8 cellular contexts compared by ENCODE assay signal in genomic region chr17:42112552-42113176, GRCh38. TPM values are rescaled to one million over a fixed set of nuclear protein-coding genes. Genes with fewer than 3 reads are reported as not detected.
DNase-seq lines count a peak whose midpoint lies in the region; ATAC-seq and TF ChIP-seq lines count a peak whose summit lies in the region.

TSS of gene DHX58 (minus strand) at chr17:42112714. CDS start at chr17:42111892, 822 bp downstream.

- H3K27ac ChIP-seq in CD4-positive, alpha-beta memory T cell (ENCODE audit: low read depth, low read length), result peak within 1 kb of the TSS; percentile 88
- H3K27ac ChIP-seq in endodermal cell (ENCODE audit: low read depth, low read length), result no peak within 1 kb of the TSS

- intact Hi-C loops in CD4-positive, alpha-beta memory T cell (cut with micrococcal nuclease), result loop anchor here (2.0 kb wide), 1 partner anchor 42 kb away; the partner anchor contains the start of gene RAB5C

- CTCF ChIA-PET in CD4-positive, alpha-beta memory T cell (lab: Charles Lee; ENCODE audit: partially characterized antibody), result interaction anchor here (1.0 to 7.9 kb wide), 11 partner anchors 9 to 148 kb away, joined by 3 to 88 read pairs (median 5); partner anchors contain the start of genes CNP, DNAJC7 and NKIRAS2

- peak; percentile 64 for ATAC-seq in GM19467 (IDR thresholded peaks at IDR 0.05; ENCODE audit: unreplicated experiment)

- 84 to 86% methylated on average over 7 to 10 of the region's 10 CpGs for WGBS in endodermal cell (ENCODE audit: insufficient coverage in 1 of 2, insufficient read length in 1 of 2), 2 experiments

- peak within 1 kb of the TSS; percentile 87 to 95 (median 92) for H3K4me3 Mint-ChIP-seq in CD4-positive, alpha-beta memory T cell
- no peak within 1 kb of the TSS for H3K4me3 Mint-ChIP-seq in endodermal cell

- no peaks in the 10 kb centered on the region for H3K27me3 ChIP-seq in CD4-positive, alpha-beta memory T cell (ENCODE audit: insufficient read depth, low read length)
- H3K27me3 ChIP-seq in endodermal cell (ENCODE audit: control insufficient read depth, insufficient read depth, low read length, poor library complexity, severe bottlenecking), result no peaks in the 10 kb centered on the region

- peaks cover 0 to 3% (median 0%) of the 10 kb centered on the region in 8 donors for H3K9me3 Mint-ChIP-seq in CD4-positive, alpha-beta memory T cell
- no peaks in the 10 kb centered on the region for H3K9me3 Mint-ChIP-seq in endodermal cell

- peaks cover 24 to 64% (median 46%) of the 10 kb centered on the region in 4 donors for H3K4me1 Mint-ChIP-seq in CD4-positive, alpha-beta memory T cell
- H3K4me1 Mint-ChIP-seq in endodermal cell, result no peaks in the 10 kb centered on the region

- peak; percentile 81 to 87 (median 84) for DNase-seq in CD4-positive, alpha-beta memory T cell
- DNase-seq in HT1080 (ENCODE audit: low read depth) (peak; percentile 83), T-helper 1 cell (peak; percentile 54 to 94 (median 73)), amniotic stem cell (lab: John Stamatoyannopoulos, UW) (peak; percentile 73), hepatic stellate cell (ENCODE audit: low spot score) (peak; percentile 98), endodermal cell (no peak)
- peak; percentile 61 to 66 for DNase-seq in stimulated activated CD4-positive, alpha-beta T cell treated with anti-CD3 and anti-CD28 coated beads, Interleukin-12 subunit alpha, Interleukin-12 subunit beta, amount 100 ng/mL, for 24 hours (ENCODE audit: low read depth in 2 of 2)

- H3K4me1 ChIP-seq in CD4-positive, alpha-beta memory T cell (ENCODE audit: insufficient read depth, low read length), result peaks cover 37% of the 10 kb centered on the region
- H3K4me1 ChIP-seq in endodermal cell (ENCODE audit: control insufficient read depth, insufficient read depth, low read length), result no peaks in the 10 kb centered on the region

- H3K9ac ChIP-seq in endodermal cell (ENCODE audit: extremely low read depth, low read length, poor library complexity, severe bottlenecking), result no peak within 1 kb of the TSS

- H3K4me3 ChIP-seq in CD4-positive, alpha-beta memory T cell (ENCODE audit: low read length in 2 of 2), result peak within 1 kb of the TSS; percentile 76 to 86
- H3K4me3 ChIP-seq in endodermal cell (ENCODE audit: low read length), result no peak within 1 kb of the TSS

- no peaks in the 10 kb centered on the region for H3K36me3 ChIP-seq in CD4-positive, alpha-beta memory T cell (ENCODE audit: insufficient read depth, low read length)
- peaks cover 21% of the 10 kb centered on the region for H3K36me3 ChIP-seq in endodermal cell (ENCODE audit: control insufficient read depth, insufficient read depth, low read length)

- peaks cover 13 to 24% of the 10 kb centered on the region in 2 donors for H3K36me3 Mint-ChIP-seq in CD4-positive, alpha-beta memory T cell
- H3K36me3 Mint-ChIP-seq in endodermal cell (ENCODE audit: low read depth), result peaks cover 26% of the 10 kb centered on the region

- peak within 1 kb of the TSS; percentile 92 to 98 (median 98) for H3K27ac Mint-ChIP-seq in CD4-positive, alpha-beta memory T cell
- H3K27ac Mint-ChIP-seq in endodermal cell, result no peak within 1 kb of the TSS

- H3K27me3 Mint-ChIP-seq in CD4-positive, alpha-beta memory T cell, result no peaks in the 10 kb centered on the region
- no peaks in the 10 kb centered on the region for H3K27me3 Mint-ChIP-seq in endodermal cell (ENCODE audit: insufficient read depth)

- TF ChIP-seq CTCF in endodermal cell (conservative IDR thresholded peaks at IDR 0.05), result no peak

- H3K9me3 ChIP-seq in CD4-positive, alpha-beta memory T cell (ENCODE audit: control insufficient read depth in 1 of 2, low read length in 2 of 2), result no peaks in the 10 kb centered on the region
- H3K9me3 ChIP-seq in endodermal cell (ENCODE audit: control insufficient read depth, low read length), result no peaks in the 10 kb centered on the region

- POLR2A ChIA-PET in CD4-positive, alpha-beta memory T cell (lab: Charles Lee; ENCODE audit: partially characterized antibody), result interaction anchor here (1.0 to 3.2 kb wide), 25 partner anchors 9 to 434 kb away, joined by 3 to 45 read pairs (median 4); partner anchors contain the start of genes ACLY, CNP, DNAJC7 and GHDC

RNA-seq across cellular contexts. Expression of gene DHX58, which starts in this region (rescaled TPM):
- 10 to 100 TPM; 41.8 to 43.3 TPM for total RNA-seq in CD4-positive, alpha-beta memory T cell
- polyA plus RNA-seq in CD4-positive, alpha-beta memory T cell, result 10 to 100 TPM; 11.9 to 19.3 TPM
- total RNA-seq in HT1080 (2014; rRNA removed; shearing (Covaris generic)), result 4.9 and 5.7 TPM in 2 replicates
- 4.3 and 5.6 TPM in 2 replicates for polyA plus RNA-seq in HT1080 (2015; cell fraction: cytosol; rRNA removed)
- polyA plus RNA-seq in HT1080 (2015; cell fraction: nucleus; rRNA removed), result 23.8 and 26.9 TPM in 2 replicates
- under 1 TPM; 0.38 to 0.48 TPM for total RNA-seq in endodermal cell
- 0.57 TPM for polyA plus RNA-seq in endodermal cell (2013, experiment 1 of 2)
- polyA plus RNA-seq in endodermal cell (2013, experiment 2 of 2), result 0.58 TPM
